8 cellular contexts compared by ENCODE assay signal in genomic region chr5:118987988-118988945, GRCh38. TPM values are rescaled to one million over a fixed set of nuclear protein-coding genes. Genes with fewer than 3 reads are reported as not detected.
DNase-seq lines count a peak whose midpoint lies in the region; ATAC-seq and TF ChIP-seq lines count a peak whose summit lies in the region.

Gene DTWD2 (minus strand): TSS chr5:118988547. CDS start chr5:118988511, 36 bp downstream.

- peak; percentile 93 for TF ChIP-seq CTCF in IMR-90 (conservative IDR thresholded peaks at IDR 0.05; ENCODE audit: low read depth, low read length)
- TF ChIP-seq CTCF in OCI-LY3 (IDR thresholded peaks at IDR 0.05; ENCODE audit: low read depth, low read length), result peak; percentile 64

- CTCF ChIA-PET in IMR-90 (lab: Yijun Ruan, JAX), result interaction anchor here (0.6 to 2.9 kb wide), 19 partner anchors 10 to 978 kb away, joined by 3 to 31 read pairs (median 3); no protein-coding TSS in a partner anchor

- no peaks in the 10 kb centered on the region for H3K79me2 ChIP-seq in OCI-LY3 (ENCODE audit: low read length)

- H3K14ac ChIP-seq in IMR-90 (replicated peaks; ENCODE audit: low read depth, low read length), result peak within 1 kb of the TSS; percentile 76

- H4K5ac ChIP-seq in IMR-90 (ENCODE audit: low read depth, low read length), result no peak within 1 kb of the TSS; the same call in 1 of the 2 replicates

- BruUV-seq in IMR-90 (replicated peaks; lab: Mats Ljungman, UMichigan), result no TSS peak

- peak within 1 kb of the TSS; percentile 52; the same call in 1 of the 2 replicates for H3K56ac ChIP-seq in IMR-90 (ENCODE audit: extremely low read depth, insufficient read depth, low read length)

- peak; percentile 92 for ATAC-seq in GM21529 (IDR thresholded peaks at IDR 0.05; ENCODE audit: unreplicated experiment)
- peak; percentile 98 for ATAC-seq in IMR-90 (ENCODE audit: low read depth)

- TF ChIP-seq RAD21 in IMR-90 (IDR thresholded peaks at IDR 0.05; ENCODE audit: low read length), result peak; percentile 82

- peak within 1 kb of the TSS; percentile 94 for H3K4me2 ChIP-seq in IMR-90 (ENCODE audit: low read depth, low read length)
- peak within 1 kb of the TSS; percentile 93 for H3K4me2 ChIP-seq in OCI-LY3 (ENCODE audit: low read length)

- WGBS in IMR-90 (ENCODE audit: extremely low coverage in 2 of 2, insufficient read length in 1 of 2), 2 experiments, result 0% methylated on average over 42 of the region's 79 CpGs; no CpG with 5 or more reads in 1 of the 2 experiments

- H3K9me3 ChIP-seq in IMR-90 (ENCODE audit: control insufficient read depth, insufficient read depth, low read length) (no peaks in the 10 kb centered on the region), OCI-LY3 (ENCODE audit: insufficient read depth, low read length) (no peaks in the 10 kb centered on the region)

- no peak within 1 kb of the TSS for H2BK20ac ChIP-seq in IMR-90 (ENCODE audit: low read depth, low read length)

- H4K8ac ChIP-seq in IMR-90 (ENCODE audit: low read depth in 2 of 2, low read length in 2 of 2), result peak within 1 kb of the TSS; percentile 6 to 76; a peak in 3 of 4 replicates

- H3K9ac ChIP-seq in IMR-90 (ENCODE audit: low read depth, low read length) (peak within 1 kb of the TSS; percentile 65), OCI-LY3 (ENCODE audit: low read length) (peak within 1 kb of the TSS; percentile 80)

- POLR2A ChIA-PET in IMR-90 (lab: Charles Lee; ENCODE audit: unreplicated experiment), result no interaction called here

- H2BK15ac ChIP-seq in IMR-90 (ENCODE audit: low read depth, low read length), result no peak within 1 kb of the TSS

- TF ChIP-seq POLR2A in IMR-90 (IDR thresholded peaks at IDR 0.05; ENCODE audit: low read depth, low read length), result no peak

- H3K36me3 ChIP-seq in IMR-90 (ENCODE audit: control insufficient read depth, insufficient read depth, low read length) (no peaks in the 10 kb centered on the region), OCI-LY3 (replicated peaks; ENCODE audit: low read depth, low read length) (no peaks in the 10 kb centered on the region)

- H3K4me3 ChIP-seq in IMR-90 (ENCODE audit: insufficient read depth, low read depth, low read length) (peak within 1 kb of the TSS; percentile 66), OCI-LY3 (ENCODE audit: low read length) (peak within 1 kb of the TSS; percentile 95)

- intact Hi-C loops in IMR-90 (cut with micrococcal nuclease), result loop anchor here (1.0 to 5.0 kb wide), 5 partner anchors 281 to 447 kb away; partner anchors contain the start of gene TNFAIP8

- H2AK9ac ChIP-seq in IMR-90 (replicated peaks; ENCODE audit: low read depth, low read length, poor library complexity), result peak within 1 kb of the TSS; percentile 43

- peak within 1 kb of the TSS; percentile 49; the same call in 1 of the 2 replicates for H3K4ac ChIP-seq in IMR-90 (ENCODE audit: low read depth, low read length)

- no peaks in the 10 kb centered on the region for H3K79me1 ChIP-seq in IMR-90 (ENCODE audit: low read depth in 1 of 2, low read length in 2 of 2)

- no peaks in the 10 kb centered on the region for H3K9me1 ChIP-seq in IMR-90 (ENCODE audit: insufficient read depth, low read length)

- H2BK120ac ChIP-seq in IMR-90 (ENCODE audit: low read depth, low read length), result peak within 1 kb of the TSS; percentile 60

- in situ Hi-C loops in IMR-90 (cut with MboI; ENCODE audit: low sequenced_read_pairs), result loop anchor here (5.0 kb wide), 1 partner anchor 424 kb away; no protein-coding TSS in a partner anchor

- peak within 1 kb of the TSS; percentile 53 for H2BK5ac ChIP-seq in IMR-90 (ENCODE audit: low read depth, low read length, poor library complexity, severe bottlenecking)

- peak within 1 kb of the TSS; percentile 66 for H3K27ac ChIP-seq in IMR-90 (ENCODE audit: insufficient read depth, low read length)
- peak within 1 kb of the TSS; percentile 68 for H3K27ac ChIP-seq in OCI-LY3 (ENCODE audit: low read length)
- peak within 1 kb of the TSS; percentile 71 for H3K27ac ChIP-seq in epithelial cell of prostate

- peak within 1 kb of the TSS; percentile 47; the same call in 1 of the 2 replicates for H3K18ac ChIP-seq in IMR-90 (ENCODE audit: low read depth, low read length)

- H3K23ac ChIP-seq in IMR-90 (ENCODE audit: low read depth, low read length), result peak within 1 kb of the TSS; percentile 91; the same call in 1 of the 2 replicates

- H2AFZ ChIP-seq in IMR-90 (replicated peaks; ENCODE audit: low read length, poor library complexity) (peak within 1 kb of the TSS; percentile 96), OCI-LY3 (ENCODE audit: low read depth, low read length) (peak within 1 kb of the TSS; percentile 97)

- DNase-seq in DMS53 (lab: John Stamatoyannopoulos, UW) (peak; percentile 98), IMR-90 (peak; percentile 88), activated T-cell treated with anti-CD3 and anti-CD28 coated beads for 4 hours (peak; percentile 81), epithelial cell of prostate (ENCODE audit: low read depth, low spot score) (peak; percentile 60), mucosa of gallbladder (ENCODE audit: low spot score) (peak; percentile 94)
- DNase-seq in stimulated activated CD8-positive, alpha-beta memory T cell treated with anti-CD3 and anti-CD28 coated beads, Interleukin-4, amount 100 ng/mL, for 24 hours (ENCODE audit: low read depth), result peak; percentile 89

- H3K27me3 ChIP-seq in IMR-90 (ENCODE audit: control insufficient read depth, insufficient read depth, low read length), result no peaks in the 10 kb centered on the region
- H3K27me3 ChIP-seq in OCI-LY3 (ENCODE audit: low read depth, low read length), result no peaks in the 10 kb centered on the region

- H4K20me1 ChIP-seq in IMR-90 (ENCODE audit: insufficient read depth, low read length) (no peaks in the 10 kb centered on the region), OCI-LY3 (ENCODE audit: insufficient read depth, low read length) (no peaks in the 10 kb centered on the region)

- no peak within 1 kb of the TSS for H2AK5ac ChIP-seq in IMR-90 (ENCODE audit: low read depth, low read length)

- H3K4me1 ChIP-seq in IMR-90 (ENCODE audit: control insufficient read depth, insufficient read depth, low read length) (no peaks in the 10 kb centered on the region), OCI-LY3 (ENCODE audit: low read length) (peaks cover 10% of the 10 kb centered on the region)

- dilution Hi-C loops in IMR-90 (cut with HindIII; ENCODE audit: low sequenced_read_pairs, unreplicated experiment), result no loop called here

- no peak within 1 kb of the TSS for H4K91ac ChIP-seq in IMR-90 (ENCODE audit: insufficient read depth, low read depth, low read length)

TF ChIP-seq in IMR-90, 13 proteins besides CTCF, POLR2A, EP300 and RAD21:
- peak; percentile 62 for TF ChIP-seq BHLHE40 (IDR thresholded peaks at IDR 0.05; ENCODE audit: low read depth, low read length)
- TF ChIP-seq SMC3 (IDR thresholded peaks at IDR 0.05; ENCODE audit: low read depth, low read length), result peak; percentile 76
- no peak for TF ChIP-seq CHD1 (IDR thresholded peaks at IDR 0.05; ENCODE audit: low read depth, low read length)
- TF ChIP-seq CEBPB (IDR thresholded peaks at IDR 0.05; ENCODE audit: low read depth, low read length), result peak; percentile 21; the same call in 1 of the 2 replicates
- TF ChIP-seq USF2 (IDR thresholded peaks at IDR 0.05; ENCODE audit: low read depth, low read length), result peak; percentile 20; the same call in 1 of the 2 replicates
- no peak for TF ChIP-seq MAFK (IDR thresholded peaks at IDR 0.05; ENCODE audit: low read depth, low read length)
- peak; percentile 50; the same call in 1 of the 2 replicates for TF ChIP-seq MAZ (IDR thresholded peaks at IDR 0.05; ENCODE audit: borderline replicate concordance, low read depth, low read length)

RNA-seq across cellular contexts. Expression of gene DTWD2, which starts in this region (rescaled TPM):
- total RNA-seq in IMR-90 (2012; rRNA removed) (1.8 and 2.5 TPM in 2 replicates), mucosa of gallbladder (9.5 TPM)
- 1.1 and 1.2 TPM in 2 replicates for polyA plus RNA-seq in IMR-90 (2012; rRNA removed)
- polyA plus RNA-seq in IMR-90 (2012; cell fraction: cytosol; rRNA removed), result 0.76 and 0.96 TPM in 2 replicates
- polyA plus RNA-seq in IMR-90 (2012; cell fraction: nucleus; rRNA removed; ENCODE audit: low replicate concordance), result 0.56 and 0.57 TPM in 2 replicates

Comparison
In these comparisons a context has a peak if more than half of its experiments do, and no peak if none do; other contexts are left out.
1. Peak in every context shown above with its lines: DNase-seq, ATAC-seq, H3K4me3 ChIP-seq and H3K27ac ChIP-seq.